In genomic region chr3:133797396-133798105, GRCh38 we compare ENCODE assay signal across 19 cellular contexts. TPM values are rescaled to one million over a fixed set of nuclear protein-coding genes. Genes with fewer than 3 reads are reported as not detected.
"Had no signal": no experiment of that assay in that cellular context is flagged by ENCODE, and none has a peak within 500 bp of the region (broad histone marks: within the 10 kb centered on the region; RNA-seq: fewer than 3 reads in every experiment).

No MANE protein-coding gene starts in this region.

- H3K36me3 Mint-ChIP-seq: activated naive CD8-positive, alpha-beta T cell treated with anti-CD3 and anti-CD28 coated beads, Interleukin-2, amount 10 ng/mL, durations not matched to agents 7 days and 5 days; stimulated activated effector memory CD8-positive, alpha-beta T cell treated with anti-CD3 and anti-CD28 coated beads, Interleukin-12 subunit alpha, Interleukin-12 subunit beta, amount 100 ng/mL, for 72 hours had no signal

- DNase-seq: activated CD4-positive, alpha-beta T cell treated with anti-CD3 and anti-CD28 coated beads, Interleukin-2, amount 50 U/mL, for 4 hours; activated CD8-positive, alpha-beta memory T cell treated with anti-CD3 and anti-CD28 coated beads, Interleukin-2, amount 50 U/mL, for 48 hours; activated effector memory CD4-positive, alpha-beta T cell treated with Interleukin-2 at 50 U/mL for 16 hours; activated naive CD4-positive, alpha-beta T cell treated with anti-CD3 and anti-CD28 coated beads for 36 hours; activated naive CD8-positive, alpha-beta T cell treated with anti-CD3 and anti-CD28 coated beads, Interleukin-2, amount 10 ng/mL, durations not matched to agents 7 days and 5 days; activated T-cell treated with anti-CD3 and anti-CD28 coated beads, Interleukin-2, amount 50 U/mL, for 4 hours; foreskin melanocyte; left lung; pancreas; psoas muscle; stimulated activated CD4-positive, alpha-beta T cell treated with anti-CD3 and anti-CD28 coated beads, Interleukin-12 subunit alpha, Interleukin-12 subunit beta, amount 100 ng/mL, for 4 hours; stimulated activated naive CD8-positive, alpha-beta T cell treated with anti-CD3 and anti-CD28 coated beads, Interleukin-15, amount 100 ng/mL, for 72 hours; T-helper 1 cell; tibial artery had no signal

- H3K27me3 ChIP-seq: pancreas, right atrium auricular region had no signal

- ATAC-seq: activated T-cell treated with anti-CD3 and anti-CD28 coated beads, Interleukin-2, amount 50 U/mL, for 4 hours; left lung; pancreas; psoas muscle; stimulated activated effector memory CD8-positive, alpha-beta T cell treated with anti-CD3 and anti-CD28 coated beads, Interleukin-12 subunit alpha, Interleukin-12 subunit beta, amount 100 ng/mL, for 72 hours; stimulated activated naive CD8-positive, alpha-beta T cell treated with anti-CD3 and anti-CD28 coated beads, Interleukin-15, amount 100 ng/mL, for 72 hours; WTC11 had no signal

- H3K9me3 ChIP-seq: pancreas, tibial artery had no signal

- H3K4me3 Mint-ChIP-seq: activated naive CD4-positive, alpha-beta T cell treated with anti-CD3 and anti-CD28 coated beads for 36 hours; activated naive CD8-positive, alpha-beta T cell treated with anti-CD3 and anti-CD28 coated beads, Interleukin-2, amount 10 ng/mL, durations not matched to agents 7 days and 5 days; activated T-cell treated with anti-CD3 and anti-CD28 coated beads, Interleukin-2, amount 50 U/mL, for 4 hours; nephron; stimulated activated effector memory CD8-positive, alpha-beta T cell treated with anti-CD3 and anti-CD28 coated beads, Interleukin-12 subunit alpha, Interleukin-12 subunit beta, amount 100 ng/mL, for 72 hours; stimulated activated naive CD8-positive, alpha-beta T cell treated with anti-CD3 and anti-CD28 coated beads, Interleukin-15, amount 100 ng/mL, for 72 hours; WTC11 had no signal

- H3K4me1 ChIP-seq: left lung, pancreas, psoas muscle, right atrium auricular region, tibial artery had no signal

- H3K4me1 Mint-ChIP-seq: activated naive CD8-positive, alpha-beta T cell treated with anti-CD3 and anti-CD28 coated beads, Interleukin-2, amount 10 ng/mL, durations not matched to agents 7 days and 5 days; nephron; stimulated activated effector memory CD8-positive, alpha-beta T cell treated with anti-CD3 and anti-CD28 coated beads, Interleukin-12 subunit alpha, Interleukin-12 subunit beta, amount 100 ng/mL, for 72 hours; stimulated activated naive CD8-positive, alpha-beta T cell treated with anti-CD3 and anti-CD28 coated beads, Interleukin-15, amount 100 ng/mL, for 72 hours had no signal

- H3K4me3 ChIP-seq: left lung, pancreas, psoas muscle, right atrium auricular region, tibial artery had no signal

- H3K36me3 ChIP-seq: left lung, pancreas, right atrium auricular region, tibial artery had no signal

- H3K27ac Mint-ChIP-seq: activated naive CD4-positive, alpha-beta T cell treated with anti-CD3 and anti-CD28 coated beads for 36 hours; activated naive CD8-positive, alpha-beta T cell treated with anti-CD3 and anti-CD28 coated beads, Interleukin-2, amount 10 ng/mL, durations not matched to agents 7 days and 5 days; nephron; stimulated activated effector memory CD8-positive, alpha-beta T cell treated with anti-CD3 and anti-CD28 coated beads, Interleukin-12 subunit alpha, Interleukin-12 subunit beta, amount 100 ng/mL, for 72 hours; stimulated activated naive CD8-positive, alpha-beta T cell treated with anti-CD3 and anti-CD28 coated beads, Interleukin-15, amount 100 ng/mL, for 72 hours; WTC11 had no signal

- H3K27ac ChIP-seq: left lung, pancreas, psoas muscle, right atrium auricular region, tibial artery had no signal

RNA-seq across cellular contexts. Expression of gene TF, which starts 51.4 kb away (rescaled TPM):
- total RNA-seq: mononuclear cell had no signal
